ENCODE assay signal across 6 cellular contexts in genomic region chr16:23508589-23509440, GRCh38. TPM values are rescaled to one million over a fixed set of nuclear protein-coding genes. Genes with fewer than 3 reads are reported as not detected.
DNase-seq lines count a peak whose midpoint lies in the region; ATAC-seq lines count a peak whose summit lies in the region.

No MANE protein-coding gene starts in this region.

- ATAC-seq in aorta (ENCODE audit: low FRiP score), result no peak

- H3K9me3 ChIP-seq in ES-I3 (ENCODE audit: control insufficient read depth, insufficient read depth, low read length) (no peaks in the 10 kb centered on the region), SK-N-MC (ENCODE audit: low read depth, low read length) (no peaks in the 10 kb centered on the region), iPS-20b (ENCODE audit: insufficient read depth, low read depth, low read length) (no peaks in the 10 kb centered on the region), aorta (ENCODE audit: control insufficient read depth, low read length) (no peaks in the 10 kb centered on the region)

- DNase-seq in SK-N-MC (ENCODE audit: low read depth, low spot score) (no peak), aorta (peak in 1 of 2 donors; percentile 47), globus pallidus (ENCODE audit: low spot score) (no peak), NCI-H2081 treated with DMSO at 0.1 percent for 48 hours (lab: John Stamatoyannopoulos, UW) (no peak)

- WGBS in aorta, 2 donors, result 1 to 3% methylated on average over 28 of the region's 28 CpGs

- H3K4me1 ChIP-seq in ES-I3 (ENCODE audit: insufficient read depth, low read length), result peaks cover 25% of the 10 kb centered on the region
- peaks cover 25% of the 10 kb centered on the region for H3K4me1 ChIP-seq in iPS-20b (ENCODE audit: insufficient read depth, low read length)
- peaks cover 0 to 2% of the 10 kb centered on the region in 2 donors for H3K4me1 ChIP-seq in aorta (ENCODE audit: control insufficient read depth in 1 of 2, insufficient read depth in 2 of 2, low read length in 2 of 2)

- intact Hi-C loops in aorta (cut with DNase I), result loop anchor here in 1 of 2 donors (5.0 kb wide), 1 partner anchor 48 kb away; the partner anchor contains the start of genes EARS2 and UBFD1

- H3K27ac ChIP-seq in SK-N-MC (no peak overlapping the region), iPS-20b (ENCODE audit: low read length) (peak overlapping the region; percentile 8), aorta (ENCODE audit: low read depth in 1 of 2, low read length in 2 of 2) (peak overlapping the region in 1 of 2 donors; percentile 13)

- H3K36me3 ChIP-seq in ES-I3 (ENCODE audit: insufficient read depth, low read length), result no peaks in the 10 kb centered on the region
- H3K36me3 ChIP-seq in SK-N-MC (ENCODE audit: insufficient read depth, low read length), result peaks cover 4% of the 10 kb centered on the region; the same call in 1 of the 2 replicates
- H3K36me3 ChIP-seq in iPS-20b (ENCODE audit: insufficient read depth, low read depth, low read length), result peaks cover 7% of the 10 kb centered on the region
- H3K36me3 ChIP-seq in aorta (ENCODE audit: control insufficient read depth in 1 of 2, insufficient read depth in 2 of 2, low read length in 1 of 2), result no peaks in the 10 kb centered on the region

- peak overlapping the region; percentile 55 for H3K9ac ChIP-seq in ES-I3 (ENCODE audit: low read depth, low read length)
- peak overlapping the region; percentile 92 for H3K9ac ChIP-seq in SK-N-MC (ENCODE audit: insufficient read length)
- H3K9ac ChIP-seq in iPS-20b (ENCODE audit: low read depth, low read length), result peak overlapping the region; percentile 84

- no peaks in the 10 kb centered on the region for H3K27me3 ChIP-seq in iPS-20b (ENCODE audit: insufficient read depth, low read length)
- H3K27me3 ChIP-seq in aorta (ENCODE audit: control insufficient read depth in 1 of 2, insufficient read depth in 2 of 2, low read length in 1 of 2), result no peaks in the 10 kb centered on the region

- H3K4me3 ChIP-seq in SK-N-MC, result peak overlapping the region; percentile 78
- H3K4me3 ChIP-seq in iPS-20b (ENCODE audit: low read length), result peak overlapping the region; percentile 90
- H3K4me3 ChIP-seq in aorta (ENCODE audit: low read length in 2 of 2), result peak overlapping the region; percentile 81 to 86

RNA-seq across cellular contexts. Expression of gene GGA2, which starts 1.5 kb away (rescaled TPM):
- 10 to 100 TPM; 48.2 to 84.9 TPM for total RNA-seq in aorta
- 10 to 100 TPM; 12.0 to 18.0 TPM for polyA plus RNA-seq in aorta

RNA-seq across cellular contexts. Expression of gene EARS2, which starts 48.3 kb away (rescaled TPM):
- 10 to 100 TPM; 10.8 to 14.9 TPM for total RNA-seq in aorta
- 1 to 10 TPM; 4.8 to 6.3 TPM for polyA plus RNA-seq in aorta

RNA-seq across cellular contexts. Expression of gene UBFD1, which starts 48.7 kb away (rescaled TPM):
- 10 to 100 TPM; 43.8 to 55.4 TPM for total RNA-seq in aorta
- polyA plus RNA-seq in aorta, result 10 to 100 TPM; 12.3 to 12.8 TPM

RNA-seq across cellular contexts. Expression of gene COG7, which starts 55.8 kb away (rescaled TPM):
- total RNA-seq in aorta, result 10 to 100 TPM; 15.6 to 30.0 TPM
- polyA plus RNA-seq in aorta, result 10 to 100 TPM; 12.5 to 50.2 TPM
